In genomic region chr20:38449046-38449445, GRCh38 we compare ENCODE assay signal across 2 cellular contexts.
TF ChIP-seq lines count a peak whose summit lies in the region.

No MANE protein-coding gene starts in this region.

TF ChIP-seq in IMR-90, 13 proteins besides CTCF, POLR2A, EP300 and RAD21:
- no peak for TF ChIP-seq USF2 (IDR thresholded peaks at IDR 0.05; ENCODE audit: low read depth, low read length)

TF ChIP-seq in SK-N-SH, 30 proteins besides CTCF, POLR2A, EP300 and RAD21:
- TF ChIP-seq, protein P1, sequence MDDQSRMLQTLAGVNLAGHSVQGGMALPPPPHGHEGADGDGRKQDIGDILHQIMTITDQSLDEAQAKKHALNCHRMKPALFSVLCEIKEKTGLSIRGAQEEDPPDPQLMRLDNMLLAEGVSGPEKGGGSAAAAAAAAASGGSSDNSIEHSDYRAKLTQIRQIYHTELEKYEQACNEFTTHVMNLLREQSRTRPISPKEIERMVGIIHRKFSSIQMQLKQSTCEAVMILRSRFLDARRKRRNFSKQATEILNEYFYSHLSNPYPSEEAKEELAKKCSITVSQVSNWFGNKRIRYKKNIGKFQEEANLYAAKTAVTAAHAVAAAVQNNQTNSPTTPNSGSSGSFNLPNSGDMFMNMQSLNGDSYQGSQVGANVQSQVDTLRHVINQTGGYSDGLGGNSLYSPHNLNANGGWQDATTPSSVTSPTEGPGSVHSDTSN (IDR thresholded peaks at IDR 0.05) = no peak
- TF ChIP-seq FOXJ3 (CRISPR knock-in tag; IDR thresholded peaks at IDR 0.05) = no peak
